In genomic region chr6:142542704-142543233, GRCh38 we compare ENCODE assay signal across 11 cellular contexts.
DNase-seq lines count a peak whose midpoint lies in the region; ATAC-seq, FAIRE-seq and TF ChIP-seq lines count a peak whose summit lies in the region.
"Had no signal": no experiment of that assay in that cellular context is flagged by ENCODE, and none has a peak within 500 bp of the region (broad histone marks: within the 10 kb centered on the region; RNA-seq: fewer than 3 reads in every experiment).

No MANE protein-coding gene starts in this region.

- TF ChIP-seq POLR2A in lower leg skin (IDR thresholded peaks at IDR 0.05) (no peak), GM12892 (IDR thresholded peaks at IDR 0.05; ENCODE audit: low read depth, low read length) (no peak)

- H3K4me3 ChIP-seq in choroid plexus epithelial cell (ENCODE audit: low read depth, low read length): no peak overlapping the region
- H3K4me3 ChIP-seq in lower leg skin (ENCODE audit: low read depth, poor library complexity, severe bottlenecking): no peak overlapping the region
- H3K4me3 ChIP-seq: cardiac muscle cell, SJCRH30 had no signal

- no peak overlapping the region for H3K4me3 Mint-ChIP-seq in activated CD4-positive, alpha-beta memory T cell treated with anti-CD3 and anti-CD28 coated beads, Interleukin-2, amount 10 ng/mL, durations not matched to agents 7 days and 5 days
- H3K4me3 Mint-ChIP-seq in activated T-cell treated with anti-CD3 and anti-CD28 coated beads, Interleukin-2, amount 50 U/mL, for 72 hours: no peak overlapping the region

- H3K27me3 Mint-ChIP-seq in activated CD4-positive, alpha-beta memory T cell treated with anti-CD3 and anti-CD28 coated beads, Interleukin-2, amount 10 ng/mL, durations not matched to agents 7 days and 5 days: no peaks in the 10 kb centered on the region
- H3K27me3 Mint-ChIP-seq in activated T-cell treated with anti-CD3 and anti-CD28 coated beads, Interleukin-2, amount 50 U/mL, for 72 hours (ENCODE audit: low read depth): no peaks in the 10 kb centered on the region

- H3K36me3 Mint-ChIP-seq in activated CD4-positive, alpha-beta memory T cell treated with anti-CD3 and anti-CD28 coated beads, Interleukin-2, amount 10 ng/mL, durations not matched to agents 7 days and 5 days (ENCODE audit: low read depth): no peaks in the 10 kb centered on the region
- H3K36me3 Mint-ChIP-seq in activated T-cell treated with anti-CD3 and anti-CD28 coated beads, Interleukin-2, amount 50 U/mL, for 72 hours (ENCODE audit: insufficient read depth in 2 of 2): peaks cover 0 to 4% of the 10 kb centered on the region in 2 donors

- WGBS in lower leg skin, 2 donors: 52 to 56% methylated on average over 14 of the region's 14 CpGs

- POLR2A ChIA-PET in activated CD4-positive, alpha-beta memory T cell treated with anti-CD3 and anti-CD28 coated beads, Interleukin-2, amount 10 ng/mL, durations not matched to agents 7 days and 5 days (lab: Charles Lee): no interaction called here

- ATAC-seq in activated T-cell treated with anti-CD3 and anti-CD28 coated beads, Interleukin-2, amount 50 U/mL, for 72 hours (replicated peaks in 1 of 2): no peak

- peaks cover 2% of the 10 kb centered on the region for H3K4me1 Mint-ChIP-seq in activated CD4-positive, alpha-beta memory T cell treated with anti-CD3 and anti-CD28 coated beads, Interleukin-2, amount 10 ng/mL, durations not matched to agents 7 days and 5 days
- H3K4me1 Mint-ChIP-seq in activated T-cell treated with anti-CD3 and anti-CD28 coated beads, Interleukin-2, amount 50 U/mL, for 72 hours (ENCODE audit: low read depth): peaks cover 30% of the 10 kb centered on the region

- CTCF ChIA-PET in activated CD4-positive, alpha-beta memory T cell treated with anti-CD3 and anti-CD28 coated beads, Interleukin-2, amount 10 ng/mL, durations not matched to agents 7 days and 5 days (lab: Charles Lee): no interaction called here

- no peaks in the 10 kb centered on the region for H3K9me3 Mint-ChIP-seq in activated CD4-positive, alpha-beta memory T cell treated with anti-CD3 and anti-CD28 coated beads, Interleukin-2, amount 10 ng/mL, durations not matched to agents 7 days and 5 days
- H3K9me3 Mint-ChIP-seq in activated T-cell treated with anti-CD3 and anti-CD28 coated beads, Interleukin-2, amount 50 U/mL, for 72 hours: no peaks in the 10 kb centered on the region

- DNase-seq in A172 (ENCODE audit: low spot score) (peak; percentile 88), HT1080 (ENCODE audit: low read depth) (peak; percentile 73), choroid plexus epithelial cell (ENCODE audit: low read depth) (peak; percentile 76), lower leg skin (ENCODE audit: low spot score in 2 of 2) (peak; percentile 60 to 90), GM12892 (ENCODE audit: insufficient read length) (no peak)
- no peak for DNase-seq in effector CD4-positive, alpha-beta T cell
- DNase-seq in activated CD4-positive, alpha-beta memory T cell treated with anti-CD3 and anti-CD28 coated beads, Interleukin-2, amount 10 ng/mL, durations not matched to agents 7 days and 5 days: no peak
- DNase-seq in activated T-cell treated with anti-CD3 and anti-CD28 coated beads, Interleukin-2, amount 50 U/mL, for 72 hours: no peak
- DNase-seq: NCI-H1694, SJCRH30 had no signal

- intact Hi-C loops in lower leg skin (cut with DNase I; ENCODE audit: low total_unique reads): no loop called here

- no peak for FAIRE-seq in GM12892 (lab: Jason Lieb, UNC)

- no peak overlapping the region for H3K27ac Mint-ChIP-seq in activated CD4-positive, alpha-beta memory T cell treated with anti-CD3 and anti-CD28 coated beads, Interleukin-2, amount 10 ng/mL, durations not matched to agents 7 days and 5 days
- no peak overlapping the region for H3K27ac Mint-ChIP-seq in activated T-cell treated with anti-CD3 and anti-CD28 coated beads, Interleukin-2, amount 50 U/mL, for 72 hours

- TF ChIP-seq CTCF in choroid plexus epithelial cell (conservative IDR thresholded peaks at IDR 0.05; ENCODE audit: low read depth, low read length) (no peak), lower leg skin (IDR thresholded peaks at IDR 0.05) (no peak)

Comparison
In these comparisons a context has a peak if more than half of its experiments do, and no peak if none do; other contexts are left out.
1. DNase-seq: peak in A172 (single experiment), HT1080 (single experiment), choroid plexus epithelial cell (single experiment) and lower leg skin (2 of 2); none in effector CD4-positive, alpha-beta T cell (single experiment), GM12892 (single experiment), activated CD4-positive, alpha-beta memory T cell treated with anti-CD3 and anti-CD28 coated beads, Interleukin-2, amount 10 ng/mL, durations not matched to agents 7 days and 5 days (single experiment) and activated T-cell treated with anti-CD3 and anti-CD28 coated beads, Interleukin-2, amount 50 U/mL, for 72 hours (0 of 2).